ENCODE assay signal across 9 cellular contexts in genomic region chr19:18349524-18350128, GRCh38. TPM values are rescaled to one million over a fixed set of nuclear protein-coding genes. Genes with fewer than 3 reads are reported as not detected.
DNase-seq lines count a peak whose midpoint lies in the region; ATAC-seq and TF ChIP-seq lines count a peak whose summit lies in the region.
"Had no signal": no experiment of that assay in that cellular context is flagged by ENCODE, and none has a peak within 500 bp of the region (broad histone marks: within the 10 kb centered on the region; RNA-seq: fewer than 3 reads in every experiment).

No MANE protein-coding gene starts in this region.

- H3K4me3 Mint-ChIP-seq in activated CD8-positive, alpha-beta T cell treated with anti-CD3 and anti-CD28 coated beads for 36 hours, result no peak overlapping the region
- H3K4me3 Mint-ChIP-seq: activated naive CD4-positive, alpha-beta T cell treated with anti-CD3 and anti-CD28 coated beads, Interleukin-2, amount 50 U/mL, for 24 hours had no signal

- H3K9me3 Mint-ChIP-seq in activated CD8-positive, alpha-beta T cell treated with anti-CD3 and anti-CD28 coated beads for 36 hours, result no peaks in the 10 kb centered on the region
- H3K9me3 Mint-ChIP-seq: activated naive CD4-positive, alpha-beta T cell treated with anti-CD3 and anti-CD28 coated beads, Interleukin-2, amount 50 U/mL, for 24 hours had no signal

- POLR2A ChIA-PET in activated CD8-positive, alpha-beta T cell treated with anti-CD3 and anti-CD28 coated beads for 36 hours (lab: Charles Lee), result interaction anchor here (0.6 kb wide), 1 partner anchor 292 kb away, joined by 4 read pairs; no protein-coding TSS in a partner anchor

- peaks cover 9% of the 10 kb centered on the region for H3K36me3 Mint-ChIP-seq in activated CD8-positive, alpha-beta T cell treated with anti-CD3 and anti-CD28 coated beads for 36 hours (ENCODE audit: low read depth)

- peak; percentile 58 for ATAC-seq in activated CD8-positive, alpha-beta T cell treated with anti-CD3 and anti-CD28 coated beads for 36 hours
- peak; percentile 69 for ATAC-seq in left ventricle myocardium superior

- peak; percentile 91 for TF ChIP-seq RAD21 in Ishikawa (IDR thresholded peaks at IDR 0.05; ENCODE audit: low read depth)

- CTCF ChIA-PET in activated CD8-positive, alpha-beta T cell treated with anti-CD3 and anti-CD28 coated beads for 36 hours (lab: Charles Lee), result interaction anchor here (0.6 to 4.0 kb wide), 15 partner anchors 10 to 497 kb away, joined by 3 to 28 read pairs (median 3); partner anchors contain the start of gene GDF15

- no peak for TF ChIP-seq EP300 in Ishikawa (IDR thresholded peaks at IDR 0.05; ENCODE audit: borderline replicate concordance)

- intact Hi-C loops in activated CD8-positive, alpha-beta T cell treated with anti-CD3 and anti-CD28 coated beads for 36 hours (cut with micrococcal nuclease), result loop anchor here (5.0 kb wide), 1 partner anchor 63 kb away; no protein-coding TSS in a partner anchor
- intact Hi-C loops in left ventricle myocardium superior (cut with micrococcal nuclease), result no loop called here

- DNase-seq in NCI-H446 (lab: John Stamatoyannopoulos, UW) (peak; percentile 5 to 26), NCI-H446 treated with DMSO at 0.1 percent for 48 hours (lab: John Stamatoyannopoulos, UW) (no peak), left ventricle myocardium superior (peak; percentile 65), NCI-H1930 (lab: John Stamatoyannopoulos, UW) (no peak)
- DNase-seq in activated CD8-positive, alpha-beta T cell treated with anti-CD3 and anti-CD28 coated beads for 36 hours, result peak; percentile 64
- DNase-seq in stimulated activated CD4-positive, alpha-beta T cell treated with anti-CD3 and anti-CD28 coated beads, Interleukin-2, amount 100 ng/mL, for 24 hours, result peak; percentile 30 to 49
- no peak for DNase-seq in effector CD4-positive, alpha-beta T cell

- no peak overlapping the region for H3K27ac Mint-ChIP-seq in activated CD8-positive, alpha-beta T cell treated with anti-CD3 and anti-CD28 coated beads for 36 hours
- H3K27ac Mint-ChIP-seq: activated naive CD4-positive, alpha-beta T cell treated with anti-CD3 and anti-CD28 coated beads, Interleukin-2, amount 50 U/mL, for 24 hours had no signal

- no peaks in the 10 kb centered on the region for H3K27me3 Mint-ChIP-seq in activated CD8-positive, alpha-beta T cell treated with anti-CD3 and anti-CD28 coated beads for 36 hours
- H3K27me3 Mint-ChIP-seq: activated naive CD4-positive, alpha-beta T cell treated with anti-CD3 and anti-CD28 coated beads, Interleukin-2, amount 50 U/mL, for 24 hours had no signal

- H3K4me1 Mint-ChIP-seq in activated CD8-positive, alpha-beta T cell treated with anti-CD3 and anti-CD28 coated beads for 36 hours (ENCODE audit: low read depth), result peaks cover 3% of the 10 kb centered on the region

- peak; percentile 58 for TF ChIP-seq CTCF in activated CD8-positive, alpha-beta T cell treated with anti-CD3 and anti-CD28 coated beads for 36 hours (IDR thresholded peaks at IDR 0.05)

TF ChIP-seq in Ishikawa, 13 proteins besides CTCF, POLR2A, EP300 and RAD21:
- TF ChIP-seq CEBPB (IDR thresholded peaks at IDR 0.05) (no peak), FOXM1 (IDR thresholded peaks at IDR 0.05; ENCODE audit: borderline replicate concordance, low read depth) (no peak)

RNA-seq across cellular contexts. Expression of gene PGPEP1, which starts 9.2 kb away (rescaled TPM):
- total RNA-seq in activated CD8-positive, alpha-beta T cell treated with anti-CD3 and anti-CD28 coated beads for 36 hours, result 10 to 100 TPM; 21.7 to 23.9 TPM
- 41.2 TPM for total RNA-seq in left ventricle myocardium superior

RNA-seq across cellular contexts. Expression of gene LSM4, which starts 26.8 kb away (rescaled TPM):
- total RNA-seq in activated CD8-positive, alpha-beta T cell treated with anti-CD3 and anti-CD28 coated beads for 36 hours, result 100 to 1,000 TPM; 426 to 433 TPM
- 98.0 TPM for total RNA-seq in left ventricle myocardium superior

RNA-seq across cellular contexts. Expression of gene GDF15, which starts 36.3 kb away (rescaled TPM):
- not detected for total RNA-seq in activated CD8-positive, alpha-beta T cell treated with anti-CD3 and anti-CD28 coated beads for 36 hours
- 0.27 TPM for total RNA-seq in left ventricle myocardium superior

RNA-seq across cellular contexts. Expression of gene LRRC25, which starts 47.8 kb away (rescaled TPM):
- total RNA-seq in activated CD8-positive, alpha-beta T cell treated with anti-CD3 and anti-CD28 coated beads for 36 hours, result not detected
- total RNA-seq in left ventricle myocardium superior, result 2.9 TPM

Comparison
In these comparisons a context has a peak if more than half of its experiments do, and no peak if none do; other contexts are left out.
1. DNase-seq: peak in NCI-H446 (2 of 2), activated CD8-positive, alpha-beta T cell treated with anti-CD3 and anti-CD28 coated beads for 36 hours (single experiment), left ventricle myocardium superior (single experiment) and stimulated activated CD4-positive, alpha-beta T cell treated with anti-CD3 and anti-CD28 coated beads, Interleukin-2, amount 100 ng/mL, for 24 hours (2 of 2); none in NCI-H446 treated with DMSO at 0.1 percent for 48 hours (single experiment), NCI-H1930 (0 of 2) and effector CD4-positive, alpha-beta T cell (single experiment).